In the genomic region with DNA sequence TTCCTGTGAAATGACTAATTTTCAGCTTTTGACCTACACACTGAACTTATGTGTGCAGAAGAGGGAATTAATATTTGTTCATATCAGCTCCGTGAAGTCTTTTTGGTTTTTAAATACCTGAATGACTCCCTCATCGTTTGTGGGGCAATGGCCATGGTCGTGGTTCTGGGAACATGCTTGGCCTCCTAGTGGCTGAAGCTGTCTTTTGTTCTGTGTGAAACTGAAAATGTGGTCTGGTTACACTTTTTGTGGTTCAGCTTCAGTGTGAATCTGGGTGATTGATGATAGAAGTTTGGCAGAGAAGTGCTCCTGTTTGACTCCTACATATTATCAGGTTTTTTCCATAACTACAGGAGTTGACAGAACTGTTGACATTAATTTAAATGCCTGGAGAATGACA, we compare ENCODE assay signal across 8 cellular contexts.
DNase-seq lines count a peak whose midpoint lies in the region; ATAC-seq and TF ChIP-seq lines count a peak whose summit lies in the region.

No MANE protein-coding gene starts in this region.

- no peak overlapping the region for H3K27ac ChIP-seq in caudate nucleus (ENCODE audit: low read depth, low read length)

- DNase-seq in NB4 (ENCODE audit: low read depth) (peak; percentile 10), kidney glomerular epithelial cell (lab: John Stamatoyannopoulos, UW) (peak; percentile 72), DMS79 (lab: John Stamatoyannopoulos, UW) (no peak), DMS153 (lab: John Stamatoyannopoulos, UW) (no peak), caudate nucleus (lab: John Stamatoyannopoulos, UW) (no peak), GF-D8 (lab: John Stamatoyannopoulos, UW) (no peak)

- TF ChIP-seq CTCF in NB4 (IDR thresholded peaks at IDR 0.05; ENCODE audit: low read depth, low read length) = peak; percentile 32

- no peak overlapping the region for H3K4me3 ChIP-seq in NB4 (ENCODE audit: low read depth, low read length)

- ATAC-seq in GM18511 (IDR thresholded peaks at IDR 0.05; ENCODE audit: unreplicated experiment) (peak; percentile 96), HG02571 (IDR thresholded peaks at IDR 0.05; ENCODE audit: unreplicated experiment) (peak; percentile 79)

- TF ChIP-seq POLR2A in NB4 (IDR thresholded peaks at IDR 0.05; ENCODE audit: extremely low read depth, insufficient read length) = no peak

Comparison
In these comparisons a context has a peak if more than half of its experiments do, and no peak if none do; other contexts are left out.
1. DNase-seq: peak in NB4 (single experiment) and kidney glomerular epithelial cell (single experiment); none in DMS79 (single experiment), DMS153 (single experiment), caudate nucleus (0 of 61) and GF-D8 (single experiment).